20 cellular contexts compared by ENCODE assay signal in genomic region chr4:102580463-102580842, GRCh38.
DNase-seq lines count a peak whose midpoint lies in the region; ATAC-seq and TF ChIP-seq lines count a peak whose summit lies in the region.
"Had no signal": no experiment of that assay in that cellular context is flagged by ENCODE, and none has a peak within 500 bp of the region (broad histone marks: within the 10 kb centered on the region; RNA-seq: fewer than 3 reads in every experiment).

No MANE protein-coding gene starts in this region.

- ATAC-seq in activated CD4-positive, alpha-beta T cell treated with anti-CD3 and anti-CD28 coated beads for 36 hours: peak; percentile 79
- ATAC-seq in GM18870 (IDR thresholded peaks at IDR 0.05; ENCODE audit: unreplicated experiment) (peak; percentile 40), T-helper 17 cell (no peak), foreskin keratinocyte (no peak)
- no peak for ATAC-seq in naive thymus-derived CD4-positive, alpha-beta T cell
- ATAC-seq: lower lobe of right lung, upper lobe of right lung had no signal

- H3K4me3 Mint-ChIP-seq in activated CD4-positive, alpha-beta T cell treated with anti-CD3 and anti-CD28 coated beads for 36 hours: no peak overlapping the region
- H3K4me3 Mint-ChIP-seq in T-helper 17 cell: no peak overlapping the region
- peak overlapping the region in 1 of 10 donors; percentile 35 for H3K4me3 Mint-ChIP-seq in naive thymus-derived CD4-positive, alpha-beta T cell
- H3K4me3 Mint-ChIP-seq: brain; dendritic cell treated with granulocyte-macrophage colony-stimulating factor and Interleukin-4, amounts not matched to agents 40 ng/mL and 50 ng/mL, for 4 days; H9; naive B cell had no signal

- no peak overlapping the region for H3K27ac ChIP-seq in naive thymus-derived CD4-positive, alpha-beta T cell (ENCODE audit: low read depth, low read length)
- no peak overlapping the region for H3K27ac ChIP-seq in foreskin keratinocyte
- H3K27ac ChIP-seq: BLaER1 treated with 17β-estradiol and CSF1 and Interleukin-3, amounts not matched to agents 10 nM and 100 nM; epithelial cell of prostate; lower lobe of right lung; upper lobe of right lung had no signal

- intact Hi-C loops in activated CD4-positive, alpha-beta T cell treated with anti-CD3 and anti-CD28 coated beads for 36 hours (cut with DNase I, micrococcal nuclease): loop anchor here in 1 of 2 experiments (2.0 kb wide), 1 partner anchor 16 kb away; no protein-coding TSS in a partner anchor
- intact Hi-C loops in naive thymus-derived CD4-positive, alpha-beta T cell (cut with micrococcal nuclease): no loop called here

- H3K4me1 ChIP-seq in naive thymus-derived CD4-positive, alpha-beta T cell (ENCODE audit: control insufficient read depth in 2 of 2, insufficient read depth in 2 of 2, low read length in 2 of 2): peaks cover 0 to 31% of the 10 kb centered on the region in 2 donors
- peaks cover 19% of the 10 kb centered on the region for H3K4me1 ChIP-seq in foreskin keratinocyte
- H3K4me1 ChIP-seq: upper lobe of right lung had no signal

- no peaks in the 10 kb centered on the region for H3K27me3 Mint-ChIP-seq in activated CD4-positive, alpha-beta T cell treated with anti-CD3 and anti-CD28 coated beads for 36 hours
- H3K27me3 Mint-ChIP-seq in T-helper 17 cell: no peaks in the 10 kb centered on the region
- no peaks in the 10 kb centered on the region for H3K27me3 Mint-ChIP-seq in naive thymus-derived CD4-positive, alpha-beta T cell
- H3K27me3 Mint-ChIP-seq: brain; dendritic cell treated with granulocyte-macrophage colony-stimulating factor and Interleukin-4, amounts not matched to agents 40 ng/mL and 50 ng/mL, for 4 days; naive B cell had no signal

- H3K36me3 Mint-ChIP-seq in activated CD4-positive, alpha-beta T cell treated with anti-CD3 and anti-CD28 coated beads for 36 hours (ENCODE audit: low read depth): peaks cover 84% of the 10 kb centered on the region
- peaks cover 20% of the 10 kb centered on the region for H3K36me3 Mint-ChIP-seq in T-helper 17 cell (ENCODE audit: low read depth)
- H3K36me3 Mint-ChIP-seq in naive thymus-derived CD4-positive, alpha-beta T cell: peaks cover 34 to 70% (median 54%) of the 10 kb centered on the region in 5 donors

- H3K9me3 ChIP-seq in T-helper 17 cell (ENCODE audit: control insufficient read depth, low read length, poor library complexity, severe bottlenecking): no peaks in the 10 kb centered on the region
- no peaks in the 10 kb centered on the region for H3K9me3 ChIP-seq in naive thymus-derived CD4-positive, alpha-beta T cell (ENCODE audit: control insufficient read depth in 2 of 3, low read length in 3 of 3)
- H3K9me3 ChIP-seq: BLaER1 treated with 17β-estradiol and CSF1 and Interleukin-3, amounts not matched to agents 10 nM and 100 nM; lower lobe of right lung; upper lobe of right lung had no signal

- POLR2A ChIA-PET in activated CD4-positive, alpha-beta T cell treated with anti-CD3 and anti-CD28 coated beads for 36 hours (lab: Charles Lee): interaction anchor here (0.7 kb wide), 1 partner anchor 80 kb away, joined by 3 read pairs; no protein-coding TSS in a partner anchor
- POLR2A ChIA-PET in naive thymus-derived CD4-positive, alpha-beta T cell (lab: Charles Lee): interaction anchor here (0.8 to 1.7 kb wide), 4 partner anchors 9 to 289 kb away, joined by 3 to 5 read pairs (median 3); no protein-coding TSS in a partner anchor

- H3K27ac Mint-ChIP-seq in activated CD4-positive, alpha-beta T cell treated with anti-CD3 and anti-CD28 coated beads for 36 hours: peak overlapping the region; percentile 79
- peak overlapping the region; percentile 90 for H3K27ac Mint-ChIP-seq in T-helper 17 cell
- peak overlapping the region; percentile 29 to 83 (median 49) for H3K27ac Mint-ChIP-seq in naive thymus-derived CD4-positive, alpha-beta T cell
- H3K27ac Mint-ChIP-seq: brain; dendritic cell treated with granulocyte-macrophage colony-stimulating factor and Interleukin-4, amounts not matched to agents 40 ng/mL and 50 ng/mL, for 4 days; H9 had no signal

- CTCF ChIA-PET in activated CD4-positive, alpha-beta T cell treated with anti-CD3 and anti-CD28 coated beads for 36 hours (lab: Charles Lee): interaction anchor here (0.6 to 1.7 kb wide), 9 partner anchors 8 to 1636 kb away, joined by 3 to 7 read pairs (median 4); no protein-coding TSS in a partner anchor
- CTCF ChIA-PET in naive thymus-derived CD4-positive, alpha-beta T cell (lab: Charles Lee): interaction anchor here (1.1 kb wide), 1 partner anchor 45 kb away, joined by 3 read pairs; no protein-coding TSS in a partner anchor

- peaks cover 76% of the 10 kb centered on the region for H3K4me1 Mint-ChIP-seq in activated CD4-positive, alpha-beta T cell treated with anti-CD3 and anti-CD28 coated beads for 36 hours
- peaks cover 38% of the 10 kb centered on the region for H3K4me1 Mint-ChIP-seq in T-helper 17 cell
- H3K4me1 Mint-ChIP-seq in naive thymus-derived CD4-positive, alpha-beta T cell: peaks cover 14 to 80% (median 73%) of the 10 kb centered on the region in 7 donors
- H3K4me1 Mint-ChIP-seq: brain had no signal

- H3K4me3 ChIP-seq in naive thymus-derived CD4-positive, alpha-beta T cell (ENCODE audit: low read length): no peak overlapping the region
- H3K4me3 ChIP-seq: BLaER1 treated with 17β-estradiol and CSF1 and Interleukin-3, amounts not matched to agents 10 nM and 100 nM; lower lobe of right lung; upper lobe of right lung had no signal

- H3K9me3 Mint-ChIP-seq in activated CD4-positive, alpha-beta T cell treated with anti-CD3 and anti-CD28 coated beads for 36 hours (ENCODE audit: low read depth): no peaks in the 10 kb centered on the region
- H3K9me3 Mint-ChIP-seq in naive thymus-derived CD4-positive, alpha-beta T cell: no peaks in the 10 kb centered on the region
- H3K9me3 Mint-ChIP-seq: brain; dendritic cell treated with granulocyte-macrophage colony-stimulating factor and Interleukin-4, amounts not matched to agents 40 ng/mL and 50 ng/mL, for 4 days; H9; naive B cell had no signal

- peaks cover 14 to 45% (median 23%) of the 10 kb centered on the region in 3 experiments for H3K36me3 ChIP-seq in naive thymus-derived CD4-positive, alpha-beta T cell (ENCODE audit: control insufficient read depth in 2 of 3, insufficient read depth in 3 of 3, low read length in 3 of 3)

- no peak for TF ChIP-seq CTCF in foreskin keratinocyte (conservative IDR thresholded peaks at IDR 0.05)

- peak; percentile 37 for DNase-seq in activated CD4-positive, alpha-beta T cell treated with anti-CD3 and anti-CD28 coated beads for 36 hours
- no peak for DNase-seq in activated CD4-positive, alpha-beta T cell treated with anti-CD3 and anti-CD28 coated beads for 1 hour
- DNase-seq in T-helper 17 cell (no peak), C1 segment of cervical spinal cord (lab: John Stamatoyannopoulos, UW) (no peak), foreskin keratinocyte (no peak), cerebellar nuclear complex (lab: John Stamatoyannopoulos, UW) (no peak)
- DNase-seq in naive thymus-derived CD4-positive, alpha-beta T cell: no peak
- DNase-seq: activated CD4-positive, CD25-positive, alpha-beta regulatory T cell; DMS79 treated with DMSO at 0.1 percent for 48 hours; H9; lower lobe of right lung; naive B cell; NCI-H1694; stimulated activated naive CD4-positive, alpha-beta T cell treated with Interleukin-2 at 50 U/mL for 16 hours; upper lobe of right lung had no signal

- no peaks in the 10 kb centered on the region for H3K27me3 ChIP-seq in naive thymus-derived CD4-positive, alpha-beta T cell (ENCODE audit: control insufficient read depth in 2 of 2, insufficient read depth in 2 of 2, low read length in 2 of 2)
- no peaks in the 10 kb centered on the region for H3K27me3 ChIP-seq in foreskin keratinocyte
- H3K27me3 ChIP-seq: BLaER1 treated with 17β-estradiol and CSF1 and Interleukin-3, amounts not matched to agents 10 nM and 100 nM; upper lobe of right lung had no signal

Comparison
In these comparisons a context has a peak if more than half of its experiments do, and no peak if none do; other contexts are left out.
1. ATAC-seq: peak in activated CD4-positive, alpha-beta T cell treated with anti-CD3 and anti-CD28 coated beads for 36 hours (single experiment) and GM18870 (single experiment); none in T-helper 17 cell (single experiment), naive thymus-derived CD4-positive, alpha-beta T cell (single experiment) and foreskin keratinocyte (single experiment).
2. Peak in every context shown above with its lines, with median percentiles within 50 percentile points of each other: H3K27ac Mint-ChIP-seq.